ENCODE assay signal across 8 cellular contexts in genomic region chr11:9384535-9385287, GRCh38. TPM values are rescaled to one million over a fixed set of nuclear protein-coding genes. Genes with fewer than 3 reads are reported as not detected.
DNase-seq lines count a peak whose midpoint lies in the region; ATAC-seq and TF ChIP-seq lines count a peak whose summit lies in the region.

Gene IPO7 (plus strand): TSS chr11:9384652. CDS start chr11:9384764, 112 bp downstream.

- no peak for TF ChIP-seq CTCF in activated CD8-positive, alpha-beta T cell treated with anti-CD3 and anti-CD28 coated beads for 36 hours (IDR thresholded peaks at IDR 0.05)

- POLR2A ChIA-PET in activated CD8-positive, alpha-beta T cell treated with anti-CD3 and anti-CD28 coated beads for 36 hours (lab: Charles Lee), result interaction anchor here (0.6 to 3.4 kb wide), 28 partner anchors 9 to 220 kb away, joined by 3 to 22 read pairs (median 4); partner anchors contain the start of genes DENND5A, TMEM41B, WEE1 and ZNF143

- H3K4me3 ChIP-seq in ectodermal cell (ENCODE audit: insufficient read depth, low read depth, low read length), result peak within 1 kb of the TSS; percentile 86

- ATAC-seq in GM19351 (IDR thresholded peaks at IDR 0.05; ENCODE audit: unreplicated experiment), result peak; percentile 94
- ATAC-seq in HG03521 (IDR thresholded peaks at IDR 0.05; ENCODE audit: unreplicated experiment), result peak; percentile 89
- ATAC-seq in activated CD8-positive, alpha-beta T cell treated with anti-CD3 and anti-CD28 coated beads for 36 hours, result peak; percentile 98

- H3K36me3 ChIP-seq in ectodermal cell (ENCODE audit: control insufficient read depth, insufficient read depth, low read length), result no peaks in the 10 kb centered on the region

- intact Hi-C loops in activated CD8-positive, alpha-beta T cell treated with anti-CD3 and anti-CD28 coated beads for 36 hours (cut with micrococcal nuclease), result loop anchor here (1.0 kb wide), 1 partner anchor 76 kb away; no protein-coding TSS in a partner anchor

- H3K9me3 Mint-ChIP-seq in activated CD8-positive, alpha-beta T cell treated with anti-CD3 and anti-CD28 coated beads for 36 hours, result no peaks in the 10 kb centered on the region

- H3K27me3 ChIP-seq in ectodermal cell (ENCODE audit: control insufficient read depth, insufficient read depth, low read length, poor library complexity, severe bottlenecking), result no peaks in the 10 kb centered on the region

- 0% methylated on average over 69 of the region's 69 CpGs for WGBS in ectodermal cell, 2 experiments

- peaks cover 24% of the 10 kb centered on the region for H3K36me3 Mint-ChIP-seq in activated CD8-positive, alpha-beta T cell treated with anti-CD3 and anti-CD28 coated beads for 36 hours (ENCODE audit: low read depth)

- H3K4me1 Mint-ChIP-seq in activated CD8-positive, alpha-beta T cell treated with anti-CD3 and anti-CD28 coated beads for 36 hours (ENCODE audit: low read depth), result peaks cover 21% of the 10 kb centered on the region

- H3K27ac ChIP-seq in ectodermal cell (ENCODE audit: insufficient read depth, low read depth, low read length, poor library complexity, severe bottlenecking), result peak within 1 kb of the TSS; percentile 91

- no peaks in the 10 kb centered on the region for H3K9me3 ChIP-seq in ectodermal cell (ENCODE audit: control insufficient read depth, low read length)

- H3K27ac Mint-ChIP-seq in activated CD8-positive, alpha-beta T cell treated with anti-CD3 and anti-CD28 coated beads for 36 hours, result peak within 1 kb of the TSS; percentile 84

- H3K4me3 Mint-ChIP-seq in activated CD8-positive, alpha-beta T cell treated with anti-CD3 and anti-CD28 coated beads for 36 hours, result peak within 1 kb of the TSS; percentile 94

- no peaks in the 10 kb centered on the region for H3K27me3 Mint-ChIP-seq in activated CD8-positive, alpha-beta T cell treated with anti-CD3 and anti-CD28 coated beads for 36 hours

- CTCF ChIA-PET in activated CD8-positive, alpha-beta T cell treated with anti-CD3 and anti-CD28 coated beads for 36 hours (lab: Charles Lee), result interaction anchor here (0.8 to 2.1 kb wide), 7 partner anchors 10 to 122 kb away, joined by 3 to 8 read pairs (median 3); no protein-coding TSS in a partner anchor

- peaks cover 11% of the 10 kb centered on the region for H3K4me1 ChIP-seq in ectodermal cell (ENCODE audit: control insufficient read depth, insufficient read depth, low read length)

- peak; percentile 95 for DNase-seq in CD1c-positive myeloid dendritic cell (ENCODE audit: extremely low spot score)
- DNase-seq in NCI-H82 (lab: John Stamatoyannopoulos, UW), result peak; percentile 94
- peak; percentile 95 for DNase-seq in activated CD8-positive, alpha-beta T cell treated with anti-CD3 and anti-CD28 coated beads for 36 hours
- peak; percentile 92 for DNase-seq in lung microvascular endothelial cell (ENCODE audit: low read depth in 2 of 2)
- DNase-seq in stimulated activated CD4-positive, alpha-beta T cell treated with anti-CD3 and anti-CD28 coated beads, TNF-alpha, amount 100 ng/mL, for 48 hours (ENCODE audit: low read depth in 3 of 3), result peak; percentile 85 to 87 (median 86)

RNA-seq across cellular contexts. Expression of gene IPO7, which starts in this region (rescaled TPM):
- total RNA-seq in activated CD8-positive, alpha-beta T cell treated with anti-CD3 and anti-CD28 coated beads for 36 hours, result 100 to 1,000 TPM; 181 to 186 TPM
- polyA plus RNA-seq in ectodermal cell (2013, experiment 1 of 4), result 162 TPM
- 162 TPM for polyA plus RNA-seq in ectodermal cell (2013, experiment 2 of 4)
- 122 TPM for polyA plus RNA-seq in ectodermal cell (2013, experiment 3 of 4)
- 130 TPM for polyA plus RNA-seq in ectodermal cell (2013, experiment 4 of 4)
- total RNA-seq in lung microvascular endothelial cell, result 84.8 and 90.5 TPM in 2 replicates

Comparison
In these comparisons a context has a peak if more than half of its experiments do, and no peak if none do; other contexts are left out.
1. Peak in every context shown above with its lines: DNase-seq, ATAC-seq, H3K4me3 ChIP-seq and H3K27ac ChIP-seq.